In genomic region chr7:140475747-140476333, GRCh38 we compare ENCODE assay signal across 8 cellular contexts.
A peak's percentile ranks its signal among the peaks of the same experiment; 100 is the strongest.
DNase-seq lines count a peak whose midpoint lies in the region; ATAC-seq and FAIRE-seq lines count a peak whose summit lies in the region.

No MANE protein-coding gene starts in this region.

- H3K9me3 Mint-ChIP-seq in activated naive CD8-positive, alpha-beta T cell (ENCODE audit: low read depth): no peaks in the 10 kb centered on the region

- no peak overlapping the region for H3K27ac Mint-ChIP-seq in activated naive CD8-positive, alpha-beta T cell

- H3K4me3 Mint-ChIP-seq in activated naive CD8-positive, alpha-beta T cell: peak overlapping the region; percentile 68

- ATAC-seq in GM19467 (IDR thresholded peaks at IDR 0.05; ENCODE audit: unreplicated experiment) (no peak), GM21529 (IDR thresholded peaks at IDR 0.05; ENCODE audit: unreplicated experiment) (no peak)

- H3K36me3 Mint-ChIP-seq in activated naive CD8-positive, alpha-beta T cell: no peaks in the 10 kb centered on the region

- DNase-seq in DMS53 (lab: John Stamatoyannopoulos, UW) (peak; percentile 90), HTR-8/SVneo (ENCODE audit: insufficient read length, low spot score) (peak; percentile 53), NCI-H82 treated with DMSO at 0.1 percent for 48 hours (lab: John Stamatoyannopoulos, UW; ENCODE audit: unreplicated experiment) (peak; percentile 22), iPS-NIHi11 (ENCODE audit: low spot score) (peak; percentile 31)
- DNase-seq in stimulated activated CD8-positive, alpha-beta memory T cell treated with anti-CD3 and anti-CD28 coated beads, Interleukin-15, amount 100 ng/mL, for 1 hour (ENCODE audit: low read depth): peak; percentile 40

- FAIRE-seq in HTR-8/SVneo (lab: Jason Lieb, UNC): no peak

- no peaks in the 10 kb centered on the region for H3K27me3 Mint-ChIP-seq in activated naive CD8-positive, alpha-beta T cell

- peaks cover 41% of the 10 kb centered on the region for H3K4me1 Mint-ChIP-seq in activated naive CD8-positive, alpha-beta T cell (ENCODE audit: low read depth)

Comparison
In these comparisons a context has a peak if more than half of its experiments do, and no peak if none do; other contexts are left out.
1. DNase-seq: peak in every context shown above with its lines; median percentile 90 in DMS53; 53 in HTR-8/SVneo; 40 in stimulated activated CD8-positive, alpha-beta memory T cell treated with anti-CD3 and anti-CD28 coated beads, Interleukin-15, amount 100 ng/mL, for 1 hour; 31 in iPS-NIHi11; 22 in NCI-H82 treated with DMSO at 0.1 percent for 48 hours.